10 cellular contexts compared by ENCODE assay signal in the genomic region with DNA sequence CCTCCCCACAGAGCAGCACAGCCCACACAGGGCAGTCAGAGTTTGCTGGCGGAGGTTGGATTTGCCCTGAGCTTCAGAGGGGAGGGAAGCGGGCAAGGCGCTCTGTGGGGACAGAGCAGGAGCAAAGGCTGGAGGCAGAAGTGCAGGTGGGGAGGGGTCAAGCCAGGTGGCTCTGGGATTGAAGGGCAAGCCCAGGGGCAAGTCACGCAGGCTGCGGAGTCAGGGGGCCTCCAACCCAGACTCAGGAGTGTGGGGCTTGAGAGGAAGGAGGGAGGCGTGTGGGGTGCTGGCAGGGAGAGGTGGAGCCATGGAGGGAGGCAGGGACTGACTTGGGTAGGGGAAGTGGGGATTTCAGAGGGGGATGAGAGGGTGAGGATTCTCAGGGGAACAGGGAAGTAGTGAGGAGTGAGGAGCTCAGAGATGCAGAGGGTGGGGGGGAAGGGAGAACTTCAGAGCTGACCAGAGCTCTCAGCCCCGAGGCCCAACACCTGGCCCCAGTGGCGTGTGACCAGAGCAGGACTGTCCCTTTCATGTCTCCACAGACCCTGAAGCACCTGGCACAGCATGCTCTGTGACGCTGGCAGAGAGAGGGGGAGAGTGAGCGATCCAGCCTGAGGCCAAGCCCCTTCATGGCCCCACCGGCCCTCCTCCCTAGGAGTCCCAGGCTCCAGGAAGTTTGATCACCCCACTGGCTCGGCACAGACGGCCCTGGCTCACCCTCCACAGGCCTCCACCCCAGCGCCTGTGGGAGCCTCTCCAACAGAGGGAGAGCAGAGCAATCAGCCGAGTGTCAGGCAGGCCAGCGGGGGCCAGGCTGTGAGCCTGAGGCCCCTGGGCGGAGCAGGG. TPM values are rescaled to one million over a fixed set of nuclear protein-coding genes. Genes with fewer than 3 reads are reported as not detected.
DNase-seq lines count a peak whose midpoint lies in the region; ATAC-seq and TF ChIP-seq lines count a peak whose summit lies in the region.
"Had no signal": no experiment of that assay in that cellular context is flagged by ENCODE, and none has a peak within 500 bp of the region (broad histone marks: within the 10 kb centered on the region; RNA-seq: fewer than 3 reads in every experiment).

No MANE protein-coding gene starts in this region.

- CTCF ChIA-PET in activated naive CD4-positive, alpha-beta T cell treated with anti-CD3 and anti-CD28 coated beads, Interleukin-2, amount 10 ng/mL, durations not matched to agents 7 days and 5 days (lab: Charles Lee): interaction anchor here (7.1 to 18.0 kb wide), 3 partner anchors 15 to 32 kb away, joined by 76 to 632 read pairs (median 119); partner anchors contain the start of genes CD52 and UBXN11

- no peaks in the 10 kb centered on the region for H3K9me3 Mint-ChIP-seq in activated naive CD4-positive, alpha-beta T cell treated with anti-CD3 and anti-CD28 coated beads, Interleukin-2, amount 10 ng/mL, durations not matched to agents 7 days and 5 days
- H3K9me3 Mint-ChIP-seq in activated T-helper 2 cell treated with anti-CD3 and anti-CD28 coated beads, Interferon-gamma antibody, Interleukin-2, Interleukin-4, amounts not matched to agents 10 μg/mL and 5 μg/mL and 100 μg/mL, durations not matched to agents 14 hours and 24 hours and 36 hours: no peaks in the 10 kb centered on the region

- peaks cover 68% of the 10 kb centered on the region for H3K4me1 Mint-ChIP-seq in activated naive CD4-positive, alpha-beta T cell treated with anti-CD3 and anti-CD28 coated beads, Interleukin-2, amount 10 ng/mL, durations not matched to agents 7 days and 5 days
- peaks cover 48% of the 10 kb centered on the region for H3K4me1 Mint-ChIP-seq in activated T-helper 2 cell treated with anti-CD3 and anti-CD28 coated beads, Interferon-gamma antibody, Interleukin-2, Interleukin-4, amounts not matched to agents 10 μg/mL and 5 μg/mL and 100 μg/mL, durations not matched to agents 14 hours and 24 hours and 36 hours (ENCODE audit: low read depth)

- H3K36me3 ChIP-seq in left lung (peaks cover 0 to 4% of the 10 kb centered on the region in 2 donors), urinary bladder (ENCODE audit: insufficient read depth) (no peaks in the 10 kb centered on the region)

- no peak for DNase-seq in activated naive CD4-positive, alpha-beta T cell treated with anti-CD3 and anti-CD28 coated beads, Interleukin-2, amount 10 ng/mL, durations not matched to agents 7 days and 5 days
- DNase-seq in activated naive CD4-positive, alpha-beta T cell treated with Interleukin-2 at 50 U/mL for 16 hours: no peak
- no peak for DNase-seq in activated T-helper 2 cell treated with anti-CD3 and anti-CD28 coated beads, Interferon-gamma antibody, Interleukin-2, Interleukin-4, amounts not matched to agents 10 μg/mL and 5 μg/mL and 100 μg/mL, durations not matched to agents 14 hours and 24 hours and 36 hours (ENCODE audit: low spot score)
- no peak for DNase-seq in left lung
- DNase-seq in stimulated activated naive CD4-positive, alpha-beta T cell (lab: John Stamatoyannopoulos, UW): no peak
- DNase-seq: activated CD4-positive, alpha-beta T cell treated with anti-CD3 and anti-CD28 coated beads for 4 hours; midbrain had no signal

- H3K4me1 ChIP-seq in left lung (peaks cover 0 to 73% of the 10 kb centered on the region in 2 donors), urinary bladder (ENCODE audit: insufficient read depth) (no peaks in the 10 kb centered on the region)

- no peaks in the 10 kb centered on the region for H3K27me3 Mint-ChIP-seq in activated naive CD4-positive, alpha-beta T cell treated with anti-CD3 and anti-CD28 coated beads, Interleukin-2, amount 10 ng/mL, durations not matched to agents 7 days and 5 days
- H3K27me3 Mint-ChIP-seq in activated T-helper 2 cell treated with anti-CD3 and anti-CD28 coated beads, Interferon-gamma antibody, Interleukin-2, Interleukin-4, amounts not matched to agents 10 μg/mL and 5 μg/mL and 100 μg/mL, durations not matched to agents 14 hours and 24 hours and 36 hours (ENCODE audit: low read depth): no peaks in the 10 kb centered on the region

- H3K9me3 ChIP-seq in left lung: no peaks in the 10 kb centered on the region

- 74% methylated on average over 17 of the region's 17 CpGs for WGBS in urinary bladder

- H3K4me3 ChIP-seq in left lung (no peak overlapping the region), urinary bladder (ENCODE audit: low read depth, low read length) (no peak overlapping the region)

- no peaks in the 10 kb centered on the region for H3K27me3 ChIP-seq in left lung

- ATAC-seq in left lung: peak; percentile 30
- no peak for ATAC-seq in HG03571 (IDR thresholded peaks at IDR 0.05; ENCODE audit: unreplicated experiment)
- ATAC-seq in HG02678 (IDR thresholded peaks at IDR 0.05; ENCODE audit: unreplicated experiment): no peak

- intact Hi-C loops in activated T-helper 2 cell treated with anti-CD3 and anti-CD28 coated beads, Interferon-gamma antibody, Interleukin-2, Interleukin-4, amounts not matched to agents 10 μg/mL and 5 μg/mL and 100 μg/mL, durations not matched to agents 14 hours and 24 hours and 36 hours (cut with micrococcal nuclease): no loop called here
- intact Hi-C loops in left lung (cut with DNase I): no loop called here

- TF ChIP-seq CTCF in left lung (IDR thresholded peaks at IDR 0.05): no peak

- peaks cover 22% of the 10 kb centered on the region for H3K36me3 Mint-ChIP-seq in activated naive CD4-positive, alpha-beta T cell treated with anti-CD3 and anti-CD28 coated beads, Interleukin-2, amount 10 ng/mL, durations not matched to agents 7 days and 5 days
- H3K36me3 Mint-ChIP-seq in activated T-helper 2 cell treated with anti-CD3 and anti-CD28 coated beads, Interferon-gamma antibody, Interleukin-2, Interleukin-4, amounts not matched to agents 10 μg/mL and 5 μg/mL and 100 μg/mL, durations not matched to agents 14 hours and 24 hours and 36 hours (ENCODE audit: low read depth): peaks cover 5% of the 10 kb centered on the region

- H3K27ac ChIP-seq in left lung (peak overlapping the region; percentile 67 to 98), urinary bladder (ENCODE audit: low read depth) (peak overlapping the region; percentile 16)

- peak overlapping the region; percentile 98 for H3K27ac Mint-ChIP-seq in activated naive CD4-positive, alpha-beta T cell treated with anti-CD3 and anti-CD28 coated beads, Interleukin-2, amount 10 ng/mL, durations not matched to agents 7 days and 5 days
- peak overlapping the region; percentile 100 for H3K27ac Mint-ChIP-seq in activated T-helper 2 cell treated with anti-CD3 and anti-CD28 coated beads, Interferon-gamma antibody, Interleukin-2, Interleukin-4, amounts not matched to agents 10 μg/mL and 5 μg/mL and 100 μg/mL, durations not matched to agents 14 hours and 24 hours and 36 hours

- H3K4me3 Mint-ChIP-seq in activated naive CD4-positive, alpha-beta T cell treated with anti-CD3 and anti-CD28 coated beads, Interleukin-2, amount 10 ng/mL, durations not matched to agents 7 days and 5 days: no peak overlapping the region
- no peak overlapping the region for H3K4me3 Mint-ChIP-seq in activated T-helper 2 cell treated with anti-CD3 and anti-CD28 coated beads, Interferon-gamma antibody, Interleukin-2, Interleukin-4, amounts not matched to agents 10 μg/mL and 5 μg/mL and 100 μg/mL, durations not matched to agents 14 hours and 24 hours and 36 hours (ENCODE audit: low read depth)

RNA-seq across cellular contexts. Expression of gene SH3BGRL3, which starts 10.8 kb away (rescaled TPM):
- 437 TPM in 2 replicates for total RNA-seq in activated T-helper 2 cell treated with anti-CD3 and anti-CD28 coated beads, Interferon-gamma antibody, Interleukin-2, Interleukin-4, amounts not matched to agents 10 μg/mL and 5 μg/mL and 100 μg/mL, durations not matched to agents 14 hours and 24 hours and 36 hours
- total RNA-seq in left lung: 100 to 1,000 TPM; 210 to 347 TPM
- total RNA-seq in urinary bladder: 12.3 TPM
- 123 TPM for polyA plus RNA-seq in urinary bladder

RNA-seq across cellular contexts. Expression of gene UBXN11, which starts 15.8 kb away (rescaled TPM):
- 13.1 and 14.2 TPM in 2 replicates for total RNA-seq in activated T-helper 2 cell treated with anti-CD3 and anti-CD28 coated beads, Interferon-gamma antibody, Interleukin-2, Interleukin-4, amounts not matched to agents 10 μg/mL and 5 μg/mL and 100 μg/mL, durations not matched to agents 14 hours and 24 hours and 36 hours
- total RNA-seq in left lung (10 to 100 TPM; 24.0 to 43.1 TPM), urinary bladder (3.5 TPM)
- 12.2 TPM for polyA plus RNA-seq in urinary bladder

RNA-seq across cellular contexts. Expression of gene CD52, which starts 27.1 kb away (rescaled TPM):
- total RNA-seq in activated T-helper 2 cell treated with anti-CD3 and anti-CD28 coated beads, Interferon-gamma antibody, Interleukin-2, Interleukin-4, amounts not matched to agents 10 μg/mL and 5 μg/mL and 100 μg/mL, durations not matched to agents 14 hours and 24 hours and 36 hours: 237 and 243 TPM in 2 replicates
- total RNA-seq in left lung (100 to 1,000 TPM in 1 of 2 donors, 10 to 100 TPM in 1; 96.7 to 170 TPM), urinary bladder (3.3 TPM)
- polyA plus RNA-seq in urinary bladder: 17.0 TPM

RNA-seq across cellular contexts. Expression of gene CEP85, which starts 56.6 kb away (rescaled TPM):
- total RNA-seq in activated T-helper 2 cell treated with anti-CD3 and anti-CD28 coated beads, Interferon-gamma antibody, Interleukin-2, Interleukin-4, amounts not matched to agents 10 μg/mL and 5 μg/mL and 100 μg/mL, durations not matched to agents 14 hours and 24 hours and 36 hours: 39.6 and 39.8 TPM in 2 replicates
- total RNA-seq in left lung: 10 to 100 TPM; 12.1 to 13.6 TPM
- total RNA-seq in urinary bladder: 13.5 TPM
- 4.3 TPM for polyA plus RNA-seq in urinary bladder

Comparison
In these comparisons a context has a peak if more than half of its experiments do, and no peak if none do; other contexts are left out.
1. RNA of gene SH3BGRL3, which starts 10.8 kb away (total RNA-seq): 437 TPM in activated T-helper 2 cell treated with anti-CD3 and anti-CD28 coated beads, Interferon-gamma antibody, Interleukin-2, Interleukin-4, amounts not matched to agents 10 μg/mL and 5 μg/mL and 100 μg/mL, durations not matched to agents 14 hours and 24 hours and 36 hours and 210 to 347 TPM in left lung; 12.3 TPM in urinary bladder (single experiment); every median in the first group is over 10 times any median in the second.
2. RNA of gene CD52, which starts 27.1 kb away (total RNA-seq): 237 to 243 TPM in activated T-helper 2 cell treated with anti-CD3 and anti-CD28 coated beads, Interferon-gamma antibody, Interleukin-2, Interleukin-4, amounts not matched to agents 10 μg/mL and 5 μg/mL and 100 μg/mL, durations not matched to agents 14 hours and 24 hours and 36 hours and 96.7 to 170 TPM in left lung; 3.3 TPM in urinary bladder (single experiment); every median in the first group is over 10 times any median in the second.